Comparison of ENCODE assay signal across 9 cellular contexts in the genomic region with DNA sequence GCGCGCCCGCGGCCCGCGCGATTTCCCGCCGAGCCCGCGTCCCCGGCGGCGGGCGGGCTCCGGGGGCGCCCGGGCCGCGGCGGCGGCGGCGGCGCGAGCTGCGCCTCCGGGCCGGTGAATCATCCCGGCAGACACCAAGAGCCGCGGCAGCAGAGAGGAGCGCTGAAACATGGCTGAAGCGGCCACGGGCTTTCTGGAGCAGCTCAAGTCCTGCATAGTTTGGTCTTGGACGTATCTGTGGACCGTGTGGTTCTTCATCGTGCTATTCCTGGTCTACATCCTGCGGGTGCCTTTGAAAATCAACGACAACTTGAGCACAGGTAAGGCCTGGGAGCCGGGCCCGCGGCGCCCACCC. TPM values are rescaled to one million over a fixed set of nuclear protein-coding genes. Genes with fewer than 3 reads are reported as not detected.
DNase-seq lines count a peak whose midpoint lies in the region; ATAC-seq, FAIRE-seq and TF ChIP-seq lines count a peak whose summit lies in the region.
"Had no signal": no experiment of that assay in that cellular context is flagged by ENCODE, and none has a peak within 500 bp of the region (broad histone marks: within the 10 kb centered on the region; RNA-seq: fewer than 3 reads in every experiment).

A gene with protein sequence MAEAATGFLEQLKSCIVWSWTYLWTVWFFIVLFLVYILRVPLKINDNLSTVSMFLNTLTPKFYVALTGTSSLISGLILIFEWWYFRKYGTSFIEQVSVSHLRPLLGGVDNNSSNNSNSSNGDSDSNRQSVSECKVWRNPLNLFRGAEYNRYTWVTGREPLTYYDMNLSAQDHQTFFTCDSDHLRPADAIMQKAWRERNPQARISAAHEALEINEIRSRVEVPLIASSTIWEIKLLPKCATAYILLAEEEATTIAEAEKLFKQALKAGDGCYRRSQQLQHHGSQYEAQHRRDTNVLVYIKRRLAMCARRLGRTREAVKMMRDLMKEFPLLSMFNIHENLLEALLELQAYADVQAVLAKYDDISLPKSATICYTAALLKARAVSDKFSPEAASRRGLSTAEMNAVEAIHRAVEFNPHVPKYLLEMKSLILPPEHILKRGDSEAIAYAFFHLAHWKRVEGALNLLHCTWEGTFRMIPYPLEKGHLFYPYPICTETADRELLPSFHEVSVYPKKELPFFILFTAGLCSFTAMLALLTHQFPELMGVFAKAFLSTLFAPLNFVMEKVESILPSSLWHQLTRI (plus strand): TSS at position 130 of the 355 bp plus-strand sequence. CDS start 40 bp downstream, at position 170.

- H3K4me1 ChIP-seq in RWPE2 (ENCODE audit: insufficient read depth, poor library complexity, severe bottlenecking), result peaks cover 18% of the 10 kb centered on the region
- H3K4me1 ChIP-seq in neutrophil (ENCODE audit: control insufficient read depth in 1 of 2, insufficient read depth in 1 of 2, low read depth in 1 of 2, low read length in 1 of 2), result peaks cover 16 to 23% of the 10 kb centered on the region in 2 experiments
- H3K4me1 ChIP-seq in subcutaneous abdominal adipose tissue (ENCODE audit: control insufficient read depth in 5 of 5, insufficient read depth in 5 of 5, low read length in 5 of 5), result peaks cover 0 to 31% (median 29%) of the 10 kb centered on the region in 5 donors

- H3K9me3 ChIP-seq in RWPE2 (ENCODE audit: severe bottlenecking) (no peaks in the 10 kb centered on the region), neutrophil (no peaks in the 10 kb centered on the region), subcutaneous abdominal adipose tissue (ENCODE audit: control insufficient read depth in 5 of 5, low read length in 5 of 5) (no peaks in the 10 kb centered on the region)

- H3K36me3 ChIP-seq in RWPE2 (ENCODE audit: low read depth), result no peaks in the 10 kb centered on the region
- no peaks in the 10 kb centered on the region for H3K36me3 ChIP-seq in neutrophil
- H3K36me3 ChIP-seq in subcutaneous abdominal adipose tissue (ENCODE audit: control insufficient read depth in 5 of 5, insufficient read depth in 5 of 5, low read length in 5 of 5), result no peaks in the 10 kb centered on the region

- peak; percentile 55 for DNase-seq in COR-L47 (lab: John Stamatoyannopoulos, UW)
- peak in 48 of 76 experiments; percentile 10 to 75 (median 48) for DNase-seq in HUDEP-2 (lab: John Stamatoyannopoulos, UW; ENCODE audit: unreplicated experiment in 76 of 76)
- peak; percentile 74 for DNase-seq in RWPE2 (ENCODE audit: low spot score)
- peak; percentile 44 for DNase-seq in activated gamma-delta T cell treated with anti-CD3 and anti-CD28 coated beads, Interleukin-2, amount 50 U/mL, for 16 hours (ENCODE audit: low read depth)
- DNase-seq in frontal cortex (ENCODE audit: low spot score in 2 of 2), result peak in 1 of 2 donors; percentile 44

- ATAC-seq in GM19468 (IDR thresholded peaks at IDR 0.05; ENCODE audit: extremely low read depth, unreplicated experiment) (peak; percentile 21), RWPE2 (ENCODE audit: low read depth) (peak; percentile 65)

- peak within 1 kb of the TSS; percentile 79 for H3K27ac ChIP-seq in RWPE2 (ENCODE audit: poor library complexity, severe bottlenecking)
- H3K27ac ChIP-seq in neutrophil, result peak within 1 kb of the TSS; percentile 18
- peak within 1 kb of the TSS; percentile 97 for H3K27ac ChIP-seq in subcutaneous abdominal adipose tissue (ENCODE audit: low read depth, low read length)

- H3K4me3 ChIP-seq in RWPE2 (ENCODE audit: severe bottlenecking), result peak within 1 kb of the TSS; percentile 94
- peak within 1 kb of the TSS; percentile 62 to 66 for H3K4me3 ChIP-seq in neutrophil (ENCODE audit: low read depth in 1 of 2, low read length in 1 of 2)
- peak within 1 kb of the TSS; percentile 87 to 94 (median 91) for H3K4me3 ChIP-seq in subcutaneous abdominal adipose tissue (ENCODE audit: low read depth in 1 of 5, low read length in 5 of 5)

- H3K27me3 ChIP-seq in RWPE2 (ENCODE audit: insufficient read depth, poor library complexity, severe bottlenecking) (no peaks in the 10 kb centered on the region), neutrophil (peaks cover 4% of the 10 kb centered on the region), subcutaneous abdominal adipose tissue (ENCODE audit: control insufficient read depth in 5 of 5, insufficient read depth in 4 of 5, low read length in 5 of 5) (no peaks in the 10 kb centered on the region)

- peak within 1 kb of the TSS; percentile 87 to 97 (median 89) for H3K9ac ChIP-seq in subcutaneous abdominal adipose tissue (ENCODE audit: low read length in 5 of 5)

- FAIRE-seq in frontal cortex (lab: Jason Lieb, UNC), result no peak
- FAIRE-seq: colon had no signal

- TF ChIP-seq CTCF in RWPE2 (IDR thresholded peaks at IDR 0.05; ENCODE audit: poor library complexity, severe bottlenecking) (no peak), neutrophil (IDR thresholded peaks at IDR 0.05) (no peak)

RNA-seq across cellular contexts. Expression of the gene that starts here (rescaled TPM):
- total RNA-seq in frontal cortex, result 69.7 TPM

Comparison
In these comparisons a context has a peak if more than half of its experiments do, and no peak if none do; other contexts are left out.
1. H3K27ac ChIP-seq: peak in every context shown above with its lines; median percentile 97 in subcutaneous abdominal adipose tissue; 79 in RWPE2; 18 in neutrophil.